In genomic region chr6:32179746-32180405, GRCh38 we compare ENCODE assay signal across 11 cellular contexts. TPM values are rescaled to one million over a fixed set of nuclear protein-coding genes. Genes with fewer than 3 reads are reported as not detected.
DNase-seq lines count a peak whose midpoint lies in the region; ATAC-seq and TF ChIP-seq lines count a peak whose summit lies in the region.
"Had no signal": no experiment of that assay in that cellular context is flagged by ENCODE, and none has a peak within 500 bp of the region (broad histone marks: within the 10 kb centered on the region; RNA-seq: fewer than 3 reads in every experiment).

No MANE protein-coding gene starts in this region.

- TF ChIP-seq CTCF in SU-DHL-6 (IDR thresholded peaks at IDR 0.05; ENCODE audit: insufficient read depth, low read length, poor library complexity, severe bottlenecking) (no peak), gastroesophageal sphincter (IDR thresholded peaks at IDR 0.05) (no peak), mammary epithelial cell (conservative IDR thresholded peaks at IDR 0.05 in 1 of 2, IDR thresholded peaks at IDR 0.05 in 1 of 2; ENCODE audit: extremely low read depth in 1 of 2, insufficient read depth in 1 of 2, low read depth in 1 of 2, low read length in 2 of 2) (no peak)

- peak overlapping the region; percentile 93 for H3K4me2 ChIP-seq in SU-DHL-6 (ENCODE audit: low read depth, low read length, poor library complexity, severe bottlenecking)
- H3K4me2 ChIP-seq in mammary epithelial cell (ENCODE audit: insufficient read depth, low read depth, low read length), result no peak overlapping the region

- H2AFZ ChIP-seq in SU-DHL-6 (ENCODE audit: low read depth, low read length, severe bottlenecking) (no peak overlapping the region), mammary epithelial cell (ENCODE audit: low read depth, low read length) (no peak overlapping the region)

- H3K36me3 Mint-ChIP-seq in activated CD4-positive, alpha-beta T cell treated with anti-CD3 and anti-CD28 coated beads, Interleukin-2, amount 10 ng/mL, durations not matched to agents 7 days and 5 days (ENCODE audit: low read depth), result peaks cover 31% of the 10 kb centered on the region
- peaks cover 40% of the 10 kb centered on the region in 2 donors for H3K36me3 Mint-ChIP-seq in stimulated activated naive B cell treated with anti-CD40 and anti-IgM and Interleukin-4, amounts not matched to agents 10 μg/mL and 1 μg/mL and 100 μg/mL, for 72 hours

- BruUV-seq in mammary epithelial cell (replicated peaks; lab: Mats Ljungman, UMichigan), result no TSS peak

- H3K4me1 Mint-ChIP-seq in activated CD4-positive, alpha-beta T cell treated with anti-CD3 and anti-CD28 coated beads, Interleukin-2, amount 10 ng/mL, durations not matched to agents 7 days and 5 days, result peaks cover 53% of the 10 kb centered on the region
- peaks cover 43 to 66% of the 10 kb centered on the region in 2 donors for H3K4me1 Mint-ChIP-seq in stimulated activated naive B cell treated with anti-CD40 and anti-IgM and Interleukin-4, amounts not matched to agents 10 μg/mL and 1 μg/mL and 100 μg/mL, for 72 hours

- H3K79me2 ChIP-seq in SU-DHL-6 (ENCODE audit: insufficient read depth, low read length), result peaks cover 21% of the 10 kb centered on the region
- peaks cover 23% of the 10 kb centered on the region for H3K79me2 ChIP-seq in mammary epithelial cell (ENCODE audit: insufficient read depth, low read length)

- dilution Hi-C loops in mammary epithelial cell (cut with HindIII; ENCODE audit: low sequenced_read_pairs), result loop anchor here (5.0 kb wide), 2 partner anchors 53 to 77 kb away; partner anchors contain the start of gene ATF6B

- no peaks in the 10 kb centered on the region for H3K36me3 ChIP-seq in SU-DHL-6 (ENCODE audit: low read length)
- H3K36me3 ChIP-seq in gastroesophageal sphincter, result peaks cover 0 to 47% of the 10 kb centered on the region in 2 donors
- H3K36me3 ChIP-seq in mammary epithelial cell (ENCODE audit: insufficient read depth, low read length), result no peaks in the 10 kb centered on the region

- intact Hi-C loops in mammary epithelial cell (cut with micrococcal nuclease), result no loop called here

- H4K20me1 ChIP-seq in SU-DHL-6 (ENCODE audit: low read depth, low read length) (no peaks in the 10 kb centered on the region), mammary epithelial cell (ENCODE audit: insufficient read depth, low read length) (no peaks in the 10 kb centered on the region)

- H3K9me3 ChIP-seq in SU-DHL-6 (ENCODE audit: insufficient read depth, low read length) (no peaks in the 10 kb centered on the region), gastroesophageal sphincter (no peaks in the 10 kb centered on the region), mammary epithelial cell (replicated peaks; ENCODE audit: insufficient read depth, low read length) (no peaks in the 10 kb centered on the region)

- H3K27me3 Mint-ChIP-seq in activated CD4-positive, alpha-beta T cell treated with anti-CD3 and anti-CD28 coated beads, Interleukin-2, amount 10 ng/mL, durations not matched to agents 7 days and 5 days, result no peaks in the 10 kb centered on the region
- no peaks in the 10 kb centered on the region for H3K27me3 Mint-ChIP-seq in stimulated activated naive B cell treated with anti-CD40 and anti-IgM and Interleukin-4, amounts not matched to agents 10 μg/mL and 1 μg/mL and 100 μg/mL, for 72 hours

- H3K27ac Mint-ChIP-seq in activated CD4-positive, alpha-beta T cell treated with anti-CD3 and anti-CD28 coated beads, Interleukin-2, amount 10 ng/mL, durations not matched to agents 7 days and 5 days, result no peak overlapping the region
- H3K27ac Mint-ChIP-seq in stimulated activated naive B cell treated with anti-CD40 and anti-IgM and Interleukin-4, amounts not matched to agents 10 μg/mL and 1 μg/mL and 100 μg/mL, for 72 hours, result peak overlapping the region; percentile 98

- H3K9me3 Mint-ChIP-seq in activated CD4-positive, alpha-beta T cell treated with anti-CD3 and anti-CD28 coated beads, Interleukin-2, amount 10 ng/mL, durations not matched to agents 7 days and 5 days, result no peaks in the 10 kb centered on the region
- peaks cover 0 to 2% of the 10 kb centered on the region in 2 donors for H3K9me3 Mint-ChIP-seq in stimulated activated naive B cell treated with anti-CD40 and anti-IgM and Interleukin-4, amounts not matched to agents 10 μg/mL and 1 μg/mL and 100 μg/mL, for 72 hours

- peak overlapping the region; percentile 72; the same call in 1 of the 2 replicates for H3K9ac ChIP-seq in SU-DHL-6 (ENCODE audit: low read length)
- H3K9ac ChIP-seq in mammary epithelial cell (ENCODE audit: insufficient read depth, low read length), result no peak overlapping the region

- in situ Hi-C loops in mammary epithelial cell (cut with MboI; ENCODE audit: low sequenced_read_pairs in 2 of 2), result no loop called here

- TF ChIP-seq EP300 in gastroesophageal sphincter (IDR thresholded peaks at IDR 0.05), result no peak

- H3K4me1 ChIP-seq in gastroesophageal sphincter (peaks cover 0 to 75% (median 37%) of the 10 kb centered on the region in 3 donors), mammary epithelial cell (ENCODE audit: insufficient read depth, low read length) (peaks cover 18% of the 10 kb centered on the region)

- H3F3A ChIP-seq in SU-DHL-6 (ENCODE audit: insufficient read depth), result peaks cover 16% of the 10 kb centered on the region

- POLR2A ChIA-PET in activated CD4-positive, alpha-beta T cell treated with anti-CD3 and anti-CD28 coated beads, Interleukin-2, amount 10 ng/mL, durations not matched to agents 7 days and 5 days (lab: Charles Lee), result no interaction called here

- TF ChIP-seq POLR2A in gastroesophageal sphincter (IDR thresholded peaks at IDR 0.05), result no peak

- H3K4me3 ChIP-seq in SU-DHL-6 (ENCODE audit: insufficient read depth, low read length, poor library complexity, severe bottlenecking), result no peak overlapping the region
- H3K4me3 ChIP-seq in gastroesophageal sphincter, result peak overlapping the region in 1 of 2 donors; percentile 62
- no peak overlapping the region for H3K4me3 ChIP-seq in mammary epithelial cell (replicated peaks in 1 of 3; ENCODE audit: insufficient read depth in 1 of 3, low read depth in 2 of 3, low read length in 3 of 3)

- H3K27me3 ChIP-seq in SU-DHL-6 (ENCODE audit: low read length) (no peaks in the 10 kb centered on the region), gastroesophageal sphincter (no peaks in the 10 kb centered on the region), mammary epithelial cell (ENCODE audit: insufficient read depth, low read length) (no peaks in the 10 kb centered on the region)

- no peaks in the 10 kb centered on the region for H3K9me2 ChIP-seq in SU-DHL-6 (replicated peaks; ENCODE audit: insufficient read depth, low read length)

- peak overlapping the region; percentile 90 for H3K4me3 Mint-ChIP-seq in activated CD4-positive, alpha-beta T cell treated with anti-CD3 and anti-CD28 coated beads, Interleukin-2, amount 10 ng/mL, durations not matched to agents 7 days and 5 days
- peak overlapping the region; percentile 83 to 91 for H3K4me3 Mint-ChIP-seq in stimulated activated naive B cell treated with anti-CD40 and anti-IgM and Interleukin-4, amounts not matched to agents 10 μg/mL and 1 μg/mL and 100 μg/mL, for 72 hours

- 67% methylated on average over 5 to 8 of the region's 10 CpGs for WGBS in gastroesophageal sphincter (ENCODE audit: low coverage in 1 of 2), 2 donors
- WGBS in mammary epithelial cell (ENCODE audit: low coverage, missing lambda C conversion rate), result 84% methylated on average over 7 of the region's 10 CpGs

- no peak for DNase-seq in activated CD4-positive, alpha-beta T cell treated with anti-CD3 and anti-CD28 coated beads, Interleukin-2, amount 10 ng/mL, durations not matched to agents 7 days and 5 days
- no peak for DNase-seq in activated CD4-positive, alpha-beta T cell treated with anti-CD3 and anti-CD28 coated beads, Interleukin-2, amount 50 U/mL, for 48 hours
- no peak for DNase-seq in stimulated activated naive B cell treated with anti-CD40 and anti-IgM and Interleukin-4, amounts not matched to agents 10 μg/mL and 1 μg/mL and 100 μg/mL, for 72 hours
- no peak for DNase-seq in stimulated activated CD4-positive, alpha-beta T cell treated with anti-CD3 and anti-CD28 coated beads, Interleukin-1b, Interleukin-23, amount 100 ng/mL, for 48 hours
- DNase-seq in mammary epithelial cell, result no peak
- DNase-seq: NCI-H2171, retina had no signal

- CTCF ChIA-PET in activated CD4-positive, alpha-beta T cell treated with anti-CD3 and anti-CD28 coated beads, Interleukin-2, amount 10 ng/mL, durations not matched to agents 7 days and 5 days (lab: Charles Lee), result interaction anchor here (0.8 to 1.9 kb wide), 4 partner anchors 11 to 89 kb away, joined by 3 to 10 read pairs (median 5); partner anchors contain the start of genes GPSM3 and PBX2
- CTCF ChIA-PET in mammary epithelial cell (lab: Charles Lee; ENCODE audit: low non-redundant PET), result interaction anchor here (0.6 kb wide), 1 partner anchor 16 kb away, joined by 10 read pairs; no protein-coding TSS in a partner anchor

- ATAC-seq in gastroesophageal sphincter (no peak), HG03280 (IDR thresholded peaks at IDR 0.05; ENCODE audit: unreplicated experiment) (no peak)
- no peak for ATAC-seq in stimulated activated naive B cell treated with anti-CD40 and anti-IgM and Interleukin-4, amounts not matched to agents 10 μg/mL and 1 μg/mL and 100 μg/mL, for 72 hours (replicated peaks)

- H3K27ac ChIP-seq in SU-DHL-6 (ENCODE audit: low read depth, low read length) (no peak overlapping the region), gastroesophageal sphincter (peak overlapping the region in 3 of 4 donors; percentile 90 to 98 (median 97)), mammary epithelial cell (ENCODE audit: insufficient read depth, low read depth, low read length) (no peak overlapping the region)
- H3K27ac ChIP-seq: SK-N-MC had no signal

RNA-seq across cellular contexts. Expression of gene RNF5, which starts 1.7 kb away (rescaled TPM):
- total RNA-seq in activated CD4-positive, alpha-beta T cell treated with anti-CD3 and anti-CD28 coated beads, Interleukin-2, amount 10 ng/mL, durations not matched to agents 7 days and 5 days, result 10 to 100 TPM; 39.8 to 49.7 TPM
- total RNA-seq in gastroesophageal sphincter (100 to 1,000 TPM in 1 of 4 donors, 10 to 100 TPM in 3; 78.8 to 101 (median 88.0) TPM), mammary epithelial cell (10 to 100 TPM; 28.4 to 28.7 TPM)
- polyA plus RNA-seq in mammary epithelial cell, result 65.3 TPM
- polyA minus RNA-seq in mammary epithelial cell, result 47.0 TPM

RNA-seq across cellular contexts. Expression of gene AGPAT1, which starts 4.0 kb away (rescaled TPM):
- 10 to 100 TPM; 47.3 to 52.0 TPM for total RNA-seq in activated CD4-positive, alpha-beta T cell treated with anti-CD3 and anti-CD28 coated beads, Interleukin-2, amount 10 ng/mL, durations not matched to agents 7 days and 5 days
- total RNA-seq in gastroesophageal sphincter (10 to 100 TPM; 45.6 to 70.5 (median 54.6) TPM), mammary epithelial cell (10 to 100 TPM; 32.5 to 56.5 TPM)
- 97.8 TPM for polyA plus RNA-seq in mammary epithelial cell
- 143 TPM for polyA minus RNA-seq in mammary epithelial cell

RNA-seq across cellular contexts. Expression of gene AGER, which starts 4.2 kb away (rescaled TPM):
- total RNA-seq in activated CD4-positive, alpha-beta T cell treated with anti-CD3 and anti-CD28 coated beads, Interleukin-2, amount 10 ng/mL, durations not matched to agents 7 days and 5 days, result 10 to 100 TPM; 45.4 to 47.1 TPM
- total RNA-seq in gastroesophageal sphincter (1 to 10 TPM; 1.4 to 2.3 (median 1.6) TPM), mammary epithelial cell (1 to 10 TPM in 1 of 2 donors, under 1 TPM in 1; 0.33 to 6.1 TPM)
- polyA plus RNA-seq in mammary epithelial cell, result 1.8 TPM
- not detected for polyA minus RNA-seq in mammary epithelial cell

RNA-seq across cellular contexts. Expression of gene PBX2, which starts 10.1 kb away (rescaled TPM):
- 10 to 100 TPM; 98.2 to 98.4 TPM for total RNA-seq in activated CD4-positive, alpha-beta T cell treated with anti-CD3 and anti-CD28 coated beads, Interleukin-2, amount 10 ng/mL, durations not matched to agents 7 days and 5 days
- 10 to 100 TPM; 42.9 to 70.1 (median 61.0) TPM for total RNA-seq in gastroesophageal sphincter
- total RNA-seq in mammary epithelial cell, result 10 to 100 TPM; 28.5 to 59.1 TPM
- polyA plus RNA-seq in mammary epithelial cell, result 39.1 TPM
- polyA minus RNA-seq in mammary epithelial cell, result 30.7 TPM

RNA-seq across cellular contexts. Expression of gene GPSM3, which starts 12.6 kb away (rescaled TPM):
- total RNA-seq in activated CD4-positive, alpha-beta T cell treated with anti-CD3 and anti-CD28 coated beads, Interleukin-2, amount 10 ng/mL, durations not matched to agents 7 days and 5 days, result 100 to 1,000 TPM; 274 to 282 TPM
- total RNA-seq in gastroesophageal sphincter (10 to 100 TPM in 2 of 4 donors, 1 to 10 TPM in 1, under 1 TPM in 1; 0.93 to 16.3 (median 9.0) TPM), mammary epithelial cell (1 to 10 TPM; 1.7 to 3.1 TPM)
- polyA plus RNA-seq in mammary epithelial cell, result 3.9 TPM
- 1.3 TPM for polyA minus RNA-seq in mammary epithelial cell

Comparison
In these comparisons a context has a peak if more than half of its experiments do, and no peak if none do; other contexts are left out.
1. H3K27ac ChIP-seq: peak in gastroesophageal sphincter (3 of 4); none in SU-DHL-6 (single experiment) and mammary epithelial cell (single experiment).
2. RNA of gene AGER, which starts 4.2 kb away (total RNA-seq): 45.4 to 47.1 TPM in activated CD4-positive, alpha-beta T cell treated with anti-CD3 and anti-CD28 coated beads, Interleukin-2, amount 10 ng/mL, durations not matched to agents 7 days and 5 days; 0.33 to 6.1 TPM in mammary epithelial cell and 1.4 to 2.3 TPM in gastroesophageal sphincter; every median in the first group is over 4 times any median in the second.